Comparison of ENCODE assay signal across 19 cellular contexts in genomic region chr16:57471209-57471608, GRCh38. TPM values are rescaled to one million over a fixed set of nuclear protein-coding genes. Genes with fewer than 3 reads are reported as not detected.
DNase-seq lines count a peak whose midpoint lies in the region; ATAC-seq, FAIRE-seq and TF ChIP-seq lines count a peak whose summit lies in the region.
"Had no signal": no experiment of that assay in that cellular context is flagged by ENCODE, and none has a peak within 500 bp of the region (broad histone marks: within the 10 kb centered on the region; RNA-seq: fewer than 3 reads in every experiment).

No MANE protein-coding gene starts in this region.

- TF ChIP-seq EP300 in gastroesophageal sphincter (IDR thresholded peaks at IDR 0.05), result no peak

- 100% methylated on average over 1 of the region's 1 CpG for WGBS in gastroesophageal sphincter (ENCODE audit: low coverage in 1 of 2), 2 donors

- peaks cover 23% of the 10 kb centered on the region for H3K4me1 ChIP-seq in cardiac muscle cell (ENCODE audit: low read depth)
- H3K4me1 ChIP-seq in gastroesophageal sphincter, result peaks cover 0 to 24% (median 6%) of the 10 kb centered on the region in 3 donors
- peaks cover 19% of the 10 kb centered on the region for H3K4me1 ChIP-seq in mucosa of descending colon (ENCODE audit: low read depth)
- no peaks in the 10 kb centered on the region for H3K4me1 ChIP-seq in uterus
- H3K4me1 ChIP-seq: prostate gland had no signal

- H3K27ac ChIP-seq in cardiac muscle cell (peak overlapping the region; percentile 95), gastroesophageal sphincter (peak overlapping the region in 3 of 4 donors; percentile 1 to 27 (median 23)), uterus (peak overlapping the region; percentile 21 to 47)
- H3K27ac ChIP-seq: GM23248, prostate gland had no signal

- intact Hi-C loops in left cardiac atrium (cut with DNase I), result no loop called here
- intact Hi-C loops in mucosa of descending colon (cut with DNase I, micrococcal nuclease), result no loop called here
- intact Hi-C loops in uterus (cut with DNase I; ENCODE audit: low total_unique reads), result no loop called here

- H3K36me3 ChIP-seq in cardiac muscle cell (peaks cover 88% of the 10 kb centered on the region), gastroesophageal sphincter (peaks cover 0 to 92% of the 10 kb centered on the region in 2 donors), mucosa of descending colon (ENCODE audit: low read depth) (peaks cover 20% of the 10 kb centered on the region), uterus (no peaks in the 10 kb centered on the region)

- peak in 1 of 2 donors; percentile 22 for DNase-seq in cardiac muscle cell (ENCODE audit: low read depth in 1 of 2, low spot score in 1 of 2)
- DNase-seq in left cardiac atrium, result no peak
- no peak for DNase-seq in mucosa of descending colon
- no peak for DNase-seq in uterus
- DNase-seq in activated naive CD4-positive, alpha-beta T cell treated with anti-CD3 and anti-CD28 coated beads, Interleukin-2, amount 50 U/mL, for 16 hours, result no peak
- DNase-seq in H54 (ENCODE audit: insufficient read length, low spot score), result no peak
- DNase-seq: activated CD4-positive, alpha-beta T cell treated with anti-CD3 and anti-CD28 coated beads for 1 hour; cortex of kidney; GDM1; KBM-7; midbrain; NCI-H1694; NCI-H69; stimulated activated CD4-positive, alpha-beta T cell treated with anti-CD3 and anti-CD28 coated beads, Interleukin-4, amount 100 ng/mL, for 4 hours had no signal

- ATAC-seq in left cardiac atrium, result no peak
- no peak for ATAC-seq in gastroesophageal sphincter
- peak; percentile 2 for ATAC-seq in mucosa of descending colon
- no peak for ATAC-seq in GM21737 (IDR thresholded peaks at IDR 0.05; ENCODE audit: unreplicated experiment)

- H3K9me3 ChIP-seq in cardiac muscle cell (ENCODE audit: low read depth), result no peaks in the 10 kb centered on the region
- no peaks in the 10 kb centered on the region for H3K9me3 ChIP-seq in gastroesophageal sphincter
- H3K9me3 ChIP-seq in mucosa of descending colon, result no peaks in the 10 kb centered on the region
- H3K9me3 ChIP-seq in uterus, result no peaks in the 10 kb centered on the region
- H3K9me3 ChIP-seq: prostate gland had no signal

- H3K27me3 ChIP-seq in cardiac muscle cell (no peaks in the 10 kb centered on the region), gastroesophageal sphincter (no peaks in the 10 kb centered on the region), uterus (no peaks in the 10 kb centered on the region)

- TF ChIP-seq POLR2A in gastroesophageal sphincter (IDR thresholded peaks at IDR 0.05) (no peak), uterus (IDR thresholded peaks at IDR 0.05) (no peak), H54 (IDR thresholded peaks at IDR 0.05; ENCODE audit: low read depth, low read length) (no peak)

- no peak overlapping the region for H3K4me3 ChIP-seq in cardiac muscle cell
- H3K4me3 ChIP-seq in gastroesophageal sphincter, result no peak overlapping the region
- H3K4me3 ChIP-seq in mucosa of descending colon, result no peak overlapping the region
- no peak overlapping the region for H3K4me3 ChIP-seq in uterus
- H3K4me3 ChIP-seq: GM23248, prostate gland had no signal

- TF ChIP-seq CTCF in cardiac muscle cell (IDR thresholded peaks at IDR 0.05; ENCODE audit: low read depth, low read length) (no peak), gastroesophageal sphincter (IDR thresholded peaks at IDR 0.05) (no peak), mucosa of descending colon (IDR thresholded peaks at IDR 0.05) (no peak), uterus (IDR thresholded peaks at IDR 0.05) (no peak)

- FAIRE-seq in H54 (lab: Jason Lieb, UNC), result no peak
- FAIRE-seq: urothelium cell line had no signal

RNA-seq across cellular contexts. Expression of gene POLR2C, which starts 8.7 kb away (rescaled TPM):
- total RNA-seq in cardiac muscle cell (126 and 164 TPM in 2 replicates), left cardiac atrium (10 to 100 TPM; 33.2 to 41.9 TPM), gastroesophageal sphincter (100 to 1,000 TPM in 2 of 4 donors, 10 to 100 TPM in 2; 80.0 to 141 (median 100.0) TPM), mucosa of descending colon (10 to 100 TPM; 50.0 to 51.3 (median 51.0) TPM), uterus (100 to 1,000 TPM in 2 of 4 donors, 10 to 100 TPM in 2; 64.3 to 460 (median 104) TPM)
- polyA plus RNA-seq in cardiac muscle cell, result 80.0 and 83.5 TPM in 2 replicates

RNA-seq across cellular contexts. Expression of gene DOK4, which starts 15.1 kb away (rescaled TPM):
- 1,502 and 2,409 TPM in 2 replicates for total RNA-seq in cardiac muscle cell
- polyA plus RNA-seq in cardiac muscle cell, result 1,563 and 2,826 TPM in 2 replicates
- 10 to 100 TPM; 14.2 to 14.5 TPM for total RNA-seq in left cardiac atrium
- 10 to 100 TPM; 16.6 to 36.6 (median 26.6) TPM for total RNA-seq in gastroesophageal sphincter
- 100 to 1,000 TPM in 2 of 3 donors, 10 to 100 TPM in 1; 68.4 to 143 (median 101) TPM for total RNA-seq in mucosa of descending colon
- total RNA-seq in uterus, result 10 to 100 TPM in 3 of 4 donors, 1 to 10 TPM in 1; 1.8 to 31.6 (median 24.5) TPM

RNA-seq across cellular contexts. Expression of gene COQ9, which starts 23.9 kb away (rescaled TPM):
- total RNA-seq in cardiac muscle cell, result 111 and 115 TPM in 2 replicates
- 147 and 152 TPM in 2 replicates for polyA plus RNA-seq in cardiac muscle cell
- 100 to 1,000 TPM in 1 of 2 donors, 10 to 100 TPM in 1; 98.9 to 128 TPM for total RNA-seq in left cardiac atrium
- 100 to 1,000 TPM in 1 of 4 donors, 10 to 100 TPM in 3; 45.0 to 122 (median 84.9) TPM for total RNA-seq in gastroesophageal sphincter
- total RNA-seq in mucosa of descending colon, result 100 to 1,000 TPM in 2 of 3 donors, 10 to 100 TPM in 1; 98.0 to 147 (median 109) TPM
- 10 to 100 TPM; 11.5 to 39.1 (median 23.6) TPM for total RNA-seq in uterus

RNA-seq across cellular contexts. Expression of gene CIAPIN1, which starts 24.0 kb away (rescaled TPM):
- 65.5 and 74.2 TPM in 2 replicates for total RNA-seq in cardiac muscle cell
- 139 and 156 TPM in 2 replicates for polyA plus RNA-seq in cardiac muscle cell
- 10 to 100 TPM; 36.5 to 77.0 TPM for total RNA-seq in left cardiac atrium
- total RNA-seq in gastroesophageal sphincter, result 10 to 100 TPM; 19.1 to 32.4 (median 25.8) TPM
- 10 to 100 TPM; 43.2 to 63.7 (median 53.8) TPM for total RNA-seq in mucosa of descending colon
- 10 to 100 TPM in 3 of 4 donors, 1 to 10 TPM in 1; 9.7 to 49.0 (median 26.7) TPM for total RNA-seq in uterus

Comparison
In these comparisons a context has a peak if more than half of its experiments do, and no peak if none do; other contexts are left out.
1. RNA of gene DOK4, which starts 15.1 kb away (total RNA-seq): 1,502 to 2,409 TPM in cardiac muscle cell; 68.4 to 143 TPM in mucosa of descending colon, 1.8 to 31.6 TPM in uterus, 16.6 to 36.6 TPM in gastroesophageal sphincter and 14.2 to 14.5 TPM in left cardiac atrium; every median in the first group is over 10 times any median in the second.
2. H3K27ac ChIP-seq: peak in every context shown above with its lines; median percentile 95 in cardiac muscle cell; 34 in uterus; 23 in gastroesophageal sphincter.